In genomic region chr20:49799698-49800097, GRCh38 we compare ENCODE assay signal across 1 cellular context.
A peak's percentile ranks its signal among the peaks of the same experiment; 100 is the strongest.
TF ChIP-seq lines count a peak whose summit lies in the region.

No MANE protein-coding gene starts in this region.

TF ChIP-seq in HepG2, 621 proteins besides CTCF, POLR2A, EP300 and RAD21 (continued from another document and continues in another):
- TF ChIP-seq, protein P1, sequence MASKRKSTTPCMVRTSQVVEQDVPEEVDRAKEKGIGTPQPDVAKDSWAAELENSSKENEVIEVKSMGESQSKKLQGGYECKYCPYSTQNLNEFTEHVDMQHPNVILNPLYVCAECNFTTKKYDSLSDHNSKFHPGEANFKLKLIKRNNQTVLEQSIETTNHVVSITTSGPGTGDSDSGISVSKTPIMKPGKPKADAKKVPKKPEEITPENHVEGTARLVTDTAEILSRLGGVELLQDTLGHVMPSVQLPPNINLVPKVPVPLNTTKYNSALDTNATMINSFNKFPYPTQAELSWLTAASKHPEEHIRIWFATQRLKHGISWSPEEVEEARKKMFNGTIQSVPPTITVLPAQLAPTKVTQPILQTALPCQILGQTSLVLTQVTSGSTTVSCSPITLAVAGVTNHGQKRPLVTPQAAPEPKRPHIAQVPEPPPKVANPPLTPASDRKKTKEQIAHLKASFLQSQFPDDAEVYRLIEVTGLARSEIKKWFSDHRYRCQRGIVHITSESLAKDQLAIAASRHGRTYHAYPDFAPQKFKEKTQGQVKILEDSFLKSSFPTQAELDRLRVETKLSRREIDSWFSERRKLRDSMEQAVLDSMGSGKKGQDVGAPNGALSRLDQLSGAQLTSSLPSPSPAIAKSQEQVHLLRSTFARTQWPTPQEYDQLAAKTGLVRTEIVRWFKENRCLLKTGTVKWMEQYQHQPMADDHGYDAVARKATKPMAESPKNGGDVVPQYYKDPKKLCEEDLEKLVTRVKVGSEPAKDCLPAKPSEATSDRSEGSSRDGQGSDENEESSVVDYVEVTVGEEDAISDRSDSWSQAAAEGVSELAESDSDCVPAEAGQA (IDR thresholded peaks at IDR 0.05; ENCODE audit: low read depth) = no peak
- TF ChIP-seq, protein P1 (CRISPR knock-in tag; IDR thresholded peaks at IDR 0.05; ENCODE audit: borderline replicate concordance) = no peak
- TF ChIP-seq RFX3 (CRISPR knock-in tag; IDR thresholded peaks at IDR 0.05) = no peak
- TF ChIP-seq TOE1 (CRISPR knock-in tag; IDR thresholded peaks at IDR 0.05) = no peak
- TF ChIP-seq FOXO1 (CRISPR knock-in tag; IDR thresholded peaks at IDR 0.05) = no peak; the same call in 1 of the 2 replicates
- no peak for TF ChIP-seq NKX3-1 (CRISPR knock-in tag; IDR thresholded peaks at IDR 0.05)
- TF ChIP-seq, protein P2, sequence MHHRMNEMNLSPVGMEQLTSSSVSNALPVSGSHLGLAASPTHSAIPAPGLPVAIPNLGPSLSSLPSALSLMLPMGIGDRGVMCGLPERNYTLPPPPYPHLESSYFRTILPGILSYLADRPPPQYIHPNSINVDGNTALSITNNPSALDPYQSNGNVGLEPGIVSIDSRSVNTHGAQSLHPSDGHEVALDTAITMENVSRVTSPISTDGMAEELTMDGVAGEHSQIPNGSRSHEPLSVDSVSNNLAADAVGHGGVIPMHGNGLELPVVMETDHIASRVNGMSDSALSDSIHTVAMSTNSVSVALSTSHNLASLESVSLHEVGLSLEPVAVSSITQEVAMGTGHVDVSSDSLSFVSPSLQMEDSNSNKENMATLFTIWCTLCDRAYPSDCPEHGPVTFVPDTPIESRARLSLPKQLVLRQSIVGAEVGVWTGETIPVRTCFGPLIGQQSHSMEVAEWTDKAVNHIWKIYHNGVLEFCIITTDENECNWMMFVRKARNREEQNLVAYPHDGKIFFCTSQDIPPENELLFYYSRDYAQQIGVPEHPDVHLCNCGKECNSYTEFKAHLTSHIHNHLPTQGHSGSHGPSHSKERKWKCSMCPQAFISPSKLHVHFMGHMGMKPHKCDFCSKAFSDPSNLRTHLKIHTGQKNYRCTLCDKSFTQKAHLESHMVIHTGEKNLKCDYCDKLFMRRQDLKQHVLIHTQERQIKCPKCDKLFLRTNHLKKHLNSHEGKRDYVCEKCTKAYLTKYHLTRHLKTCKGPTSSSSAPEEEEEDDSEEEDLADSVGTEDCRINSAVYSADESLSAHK (CRISPR knock-in tag; IDR thresholded peaks at IDR 0.05; ENCODE audit: borderline replicate concordance) = no peak
- TF ChIP-seq IRF2 (CRISPR knock-in tag; IDR thresholded peaks at IDR 0.05) = no peak; the same call in 1 of the 2 replicates
- TF ChIP-seq ZKSCAN5 (CRISPR knock-in tag; IDR thresholded peaks at IDR 0.05) = no peak
- TF ChIP-seq ZNF501 (CRISPR knock-in tag; IDR thresholded peaks at IDR 0.05) = no peak
- peak; percentile 69; the same call in 1 of the 2 replicates for TF ChIP-seq MAX (IDR thresholded peaks at IDR 0.05)
- no peak for TF ChIP-seq ZZZ3 (CRISPR knock-in tag; IDR thresholded peaks at IDR 0.05; ENCODE audit: borderline replicate concordance)
- TF ChIP-seq CHCHD3 (CRISPR knock-in tag; IDR thresholded peaks at IDR 0.05) = no peak
- TF ChIP-seq ZNF235 (CRISPR knock-in tag; IDR thresholded peaks at IDR 0.05; ENCODE audit: borderline replicate concordance) = no peak
- TF ChIP-seq ZFP62 (CRISPR knock-in tag; IDR thresholded peaks at IDR 0.05) = no peak
- no peak for TF ChIP-seq HOXD1 (CRISPR knock-in tag; IDR thresholded peaks at IDR 0.05)
- no peak for TF ChIP-seq RBAK (CRISPR knock-in tag; IDR thresholded peaks at IDR 0.05)
- TF ChIP-seq SKIL (CRISPR knock-in tag; IDR thresholded peaks at IDR 0.05; ENCODE audit: borderline replicate concordance) = no peak
- no peak for TF ChIP-seq TSC22D2 (CRISPR knock-in tag; IDR thresholded peaks at IDR 0.05; ENCODE audit: borderline replicate concordance)
- TF ChIP-seq RARG (CRISPR knock-in tag; IDR thresholded peaks at IDR 0.05; ENCODE audit: low read depth) = no peak
- TF ChIP-seq KDM6A (CRISPR knock-in tag; IDR thresholded peaks at IDR 0.05; ENCODE audit: low read depth) = peak; percentile 61
- TF ChIP-seq ZNF350 (CRISPR knock-in tag; IDR thresholded peaks at IDR 0.05; ENCODE audit: borderline replicate concordance, low read depth) = no peak
- TF ChIP-seq, protein P3, sequence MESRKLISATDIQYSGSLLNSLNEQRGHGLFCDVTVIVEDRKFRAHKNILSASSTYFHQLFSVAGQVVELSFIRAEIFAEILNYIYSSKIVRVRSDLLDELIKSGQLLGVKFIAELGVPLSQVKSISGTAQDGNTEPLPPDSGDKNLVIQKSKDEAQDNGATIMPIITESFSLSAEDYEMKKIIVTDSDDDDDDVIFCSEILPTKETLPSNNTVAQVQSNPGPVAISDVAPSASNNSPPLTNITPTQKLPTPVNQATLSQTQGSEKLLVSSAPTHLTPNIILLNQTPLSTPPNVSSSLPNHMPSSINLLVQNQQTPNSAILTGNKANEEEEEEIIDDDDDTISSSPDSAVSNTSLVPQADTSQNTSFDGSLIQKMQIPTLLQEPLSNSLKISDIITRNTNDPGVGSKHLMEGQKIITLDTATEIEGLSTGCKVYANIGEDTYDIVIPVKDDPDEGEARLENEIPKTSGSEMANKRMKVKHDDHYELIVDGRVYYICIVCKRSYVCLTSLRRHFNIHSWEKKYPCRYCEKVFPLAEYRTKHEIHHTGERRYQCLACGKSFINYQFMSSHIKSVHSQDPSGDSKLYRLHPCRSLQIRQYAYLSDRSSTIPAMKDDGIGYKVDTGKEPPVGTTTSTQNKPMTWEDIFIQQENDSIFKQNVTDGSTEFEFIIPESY (CRISPR knock-in tag; IDR thresholded peaks at IDR 0.05) = 0 out of 2 replicates have a peak, but pooled peaks have one; percentile 24
- TF ChIP-seq, protein P4, sequence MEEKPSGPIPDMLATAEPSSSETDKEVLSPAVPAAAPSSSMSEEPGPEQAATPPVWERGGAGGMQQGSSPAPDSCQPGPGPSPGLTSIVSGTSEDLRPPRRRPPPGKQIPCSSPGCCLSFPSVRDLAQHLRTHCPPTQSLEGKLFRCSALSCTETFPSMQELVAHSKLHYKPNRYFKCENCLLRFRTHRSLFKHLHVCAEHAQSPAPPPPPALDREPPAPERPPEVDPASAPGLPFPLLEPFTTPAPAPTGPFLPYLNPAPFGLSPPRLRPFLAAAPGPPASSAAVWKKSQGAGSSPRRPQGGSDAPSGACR (CRISPR knock-in tag; IDR thresholded peaks at IDR 0.05) = peak; percentile 69; the same call in 1 of the 2 replicates
- TF ChIP-seq ZBTB14 (CRISPR knock-in tag; IDR thresholded peaks at IDR 0.05) = no peak
- no peak for TF ChIP-seq AGO1 (IDR thresholded peaks at IDR 0.05; ENCODE audit: low read depth, low read length, poor library complexity, severe bottlenecking)
- TF ChIP-seq DNMT3B (CRISPR knock-in tag; conservative IDR thresholded peaks at IDR 0.05) = no peak
- TF ChIP-seq BRCA1 (CRISPR knock-in tag; IDR thresholded peaks at IDR 0.05) = no peak
- TF ChIP-seq ZNF451 (CRISPR knock-in tag; IDR thresholded peaks at IDR 0.05) = no peak
- peak; percentile 50; the same call in 1 of the 2 replicates for TF ChIP-seq ZGPAT (CRISPR knock-in tag; IDR thresholded peaks at IDR 0.05)
- TF ChIP-seq ZMAT3 (CRISPR knock-in tag; conservative IDR thresholded peaks at IDR 0.05) = no peak
- TF ChIP-seq ATF7-NPFF (CRISPR knock-in tag; IDR thresholded peaks at IDR 0.05; ENCODE audit: low read depth) = no peak
- TF ChIP-seq ZSCAN22 (CRISPR knock-in tag; IDR thresholded peaks at IDR 0.05) = no peak
- TF ChIP-seq MTF1 (CRISPR knock-in tag; IDR thresholded peaks at IDR 0.05) = no peak
- TF ChIP-seq, protein P5, sequence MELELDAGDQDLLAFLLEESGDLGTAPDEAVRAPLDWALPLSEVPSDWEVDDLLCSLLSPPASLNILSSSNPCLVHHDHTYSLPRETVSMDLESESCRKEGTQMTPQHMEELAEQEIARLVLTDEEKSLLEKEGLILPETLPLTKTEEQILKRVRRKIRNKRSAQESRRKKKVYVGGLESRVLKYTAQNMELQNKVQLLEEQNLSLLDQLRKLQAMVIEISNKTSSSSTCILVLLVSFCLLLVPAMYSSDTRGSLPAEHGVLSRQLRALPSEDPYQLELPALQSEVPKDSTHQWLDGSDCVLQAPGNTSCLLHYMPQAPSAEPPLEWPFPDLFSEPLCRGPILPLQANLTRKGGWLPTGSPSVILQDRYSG (CRISPR knock-in tag; IDR thresholded peaks at IDR 0.05) = no peak
- no peak for TF ChIP-seq ZNF337 (CRISPR knock-in tag; IDR thresholded peaks at IDR 0.05; ENCODE audit: borderline replicate concordance, low read depth)
- no peak for TF ChIP-seq GMEB1 (CRISPR knock-in tag; IDR thresholded peaks at IDR 0.05; ENCODE audit: borderline replicate concordance)
- no peak for TF ChIP-seq ZNF441 (CRISPR knock-in tag; IDR thresholded peaks at IDR 0.05; ENCODE audit: borderline replicate concordance)
- TF ChIP-seq POLR2AphosphoS2 (IDR thresholded peaks at IDR 0.05; ENCODE audit: low read depth, low read length) = no peak
- no peak for TF ChIP-seq ZNF224 (CRISPR knock-in tag; IDR thresholded peaks at IDR 0.05)
- TF ChIP-seq FOXO4 (CRISPR knock-in tag; conservative IDR thresholded peaks at IDR 0.05) = 0 out of 2 replicates have a peak, but pooled peaks have one; percentile 70
